11 cellular contexts compared by ENCODE assay signal in the genomic region with DNA sequence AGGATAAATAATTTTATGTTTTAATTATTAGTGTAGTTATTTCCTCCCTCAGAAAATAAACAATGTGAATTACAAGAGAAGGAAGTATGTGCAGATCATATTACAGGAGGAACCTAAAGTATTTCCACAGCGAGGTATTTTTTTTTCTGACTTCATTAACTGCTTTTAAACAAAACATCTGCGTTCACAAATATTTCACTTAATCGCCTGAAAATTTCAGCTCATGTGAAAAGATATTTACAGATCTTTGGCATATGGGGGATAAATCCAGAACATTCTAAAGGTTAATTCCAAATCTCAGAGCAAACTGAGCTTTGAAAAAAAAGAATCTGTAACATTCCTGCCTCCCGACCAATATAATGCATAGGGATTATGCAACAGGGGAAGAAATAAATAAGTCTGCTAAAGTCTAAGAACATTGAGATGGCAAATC. TPM values are rescaled to one million over a fixed set of nuclear protein-coding genes. Genes with fewer than 3 reads are reported as not detected.
DNase-seq lines count a peak whose midpoint lies in the region; ATAC-seq and TF ChIP-seq lines count a peak whose summit lies in the region.
"Had no signal": no experiment of that assay in that cellular context is flagged by ENCODE, and none has a peak within 500 bp of the region (broad histone marks: within the 10 kb centered on the region; RNA-seq: fewer than 3 reads in every experiment).

No MANE protein-coding gene starts in this region.

- H3K27me3 ChIP-seq in transverse colon: no peaks in the 10 kb centered on the region
- no peaks in the 10 kb centered on the region for H3K27me3 ChIP-seq in CD8-positive, alpha-beta T cell (ENCODE audit: insufficient read depth, low read length)

- no peak for ATAC-seq in CD8-positive, alpha-beta T cell
- ATAC-seq: activated CD8-positive, alpha-beta T cell treated with anti-CD3 and anti-CD28 coated beads, Interleukin-2, amount 10 ng/mL, durations not matched to agents 7 days and 5 days had no signal

- H3K27ac ChIP-seq in coronary artery (peak overlapping the region; percentile 65 to 80), mesodermal cell (ENCODE audit: low read depth, low read length, severe bottlenecking) (peak overlapping the region; percentile 74), transverse colon (peak overlapping the region; percentile 53 to 56 (median 54))
- no peak overlapping the region for H3K27ac ChIP-seq in CD8-positive, alpha-beta T cell (ENCODE audit: low read depth, low read length)

- peaks cover 10% of the 10 kb centered on the region for H3K4me1 Mint-ChIP-seq in CD8-positive, alpha-beta T cell (ENCODE audit: low read depth)

- in situ Hi-C loops in transverse colon (cut with MboI; ENCODE audit: low pct_ligation_motif_present in 1 of 4, low pct_unique_long_range_greater_than_20kb in 1 of 4, low sequenced_read_pairs in 3 of 4): no loop called here

- TF ChIP-seq EP300 in transverse colon (IDR thresholded peaks at IDR 0.05; ENCODE audit: low read depth): no peak

- no peaks in the 10 kb centered on the region for H3K27me3 Mint-ChIP-seq in CD8-positive, alpha-beta T cell (ENCODE audit: low read depth)

- CTCF ChIA-PET in CD8-positive, alpha-beta T cell (lab: Charles Lee): no interaction called here

- no CpG with 5 or more reads among the region's 4 CpGs for WGBS in mesodermal cell (ENCODE audit: insufficient coverage in 2 of 2), 2 experiments
- 52 to 63% methylated on average over 4 of the region's 4 CpGs for WGBS in transverse colon (ENCODE audit: low coverage in 1 of 2), 2 donors

- no peaks in the 10 kb centered on the region for H3K9me3 ChIP-seq in mesodermal cell (ENCODE audit: control insufficient read depth, low read length)
- H3K9me3 ChIP-seq in transverse colon: no peaks in the 10 kb centered on the region
- H3K9me3 ChIP-seq in CD8-positive, alpha-beta T cell (ENCODE audit: low read length): no peaks in the 10 kb centered on the region

- H3K36me3 ChIP-seq in mesodermal cell (ENCODE audit: control insufficient read depth, insufficient read depth, low read length): peaks cover 46% of the 10 kb centered on the region
- peaks cover 0 to 10% (median 4%) of the 10 kb centered on the region in 4 donors for H3K36me3 ChIP-seq in transverse colon
- no peaks in the 10 kb centered on the region for H3K36me3 ChIP-seq in CD8-positive, alpha-beta T cell (ENCODE audit: insufficient read depth, low read length)

- POLR2A ChIA-PET in CD8-positive, alpha-beta T cell (lab: Charles Lee): no interaction called here

- DNase-seq in NCI-H510A treated with DMSO at 0.1 percent for 48 hours (lab: John Stamatoyannopoulos, UW): peak; percentile 19
- no peak for DNase-seq in NCI-H510A (lab: John Stamatoyannopoulos, UW)
- no peak for DNase-seq in coronary artery (ENCODE audit: low spot score)
- DNase-seq in transverse colon: no peak
- DNase-seq in D341Med (ENCODE audit: low spot score): no peak
- no peak for DNase-seq in effector CD4-positive, alpha-beta T cell
- no peak for DNase-seq in CD8-positive, alpha-beta T cell
- DNase-seq: activated CD8-positive, alpha-beta T cell treated with anti-CD3 and anti-CD28 coated beads, Interleukin-2, amount 10 ng/mL, durations not matched to agents 7 days and 5 days; NCI-H748 treated with DMSO at 0.1 percent for 48 hours; stimulated activated CD4-positive, alpha-beta T cell treated with anti-CD3 and anti-CD28 coated beads, Interleukin-4, amount 100 ng/mL, for 4 hours had no signal

- peak overlapping the region; percentile 55 for H3K4me3 ChIP-seq in coronary artery
- no peak overlapping the region for H3K4me3 ChIP-seq in mesodermal cell (ENCODE audit: extremely low read depth, insufficient read depth, low read length, poor library complexity, severe bottlenecking)
- H3K4me3 ChIP-seq in transverse colon: no peak overlapping the region
- no peak overlapping the region for H3K4me3 ChIP-seq in CD8-positive, alpha-beta T cell (ENCODE audit: low read depth, low read length)

- H3K27ac Mint-ChIP-seq in CD8-positive, alpha-beta T cell: no peak overlapping the region
- H3K27ac Mint-ChIP-seq: activated CD8-positive, alpha-beta T cell treated with anti-CD3 and anti-CD28 coated beads, Interleukin-2, amount 10 ng/mL, durations not matched to agents 7 days and 5 days had no signal

- H3K4me1 ChIP-seq in mesodermal cell (ENCODE audit: control insufficient read depth, insufficient read depth, low read length, poor library complexity, severe bottlenecking) (peaks cover 31% of the 10 kb centered on the region), transverse colon (peaks cover 4 to 29% (median 8%) of the 10 kb centered on the region in 4 donors)
- H3K4me1 ChIP-seq in CD8-positive, alpha-beta T cell (ENCODE audit: insufficient read depth, low read length): no peaks in the 10 kb centered on the region

- no peaks in the 10 kb centered on the region for H3K9me3 Mint-ChIP-seq in CD8-positive, alpha-beta T cell

- intact Hi-C loops in transverse colon (cut with DNase I; ENCODE audit: low total_unique reads): no loop called here
- intact Hi-C loops in CD8-positive, alpha-beta T cell (cut with DNase I, micrococcal nuclease): no loop called here

- no peak overlapping the region for H3K4me3 Mint-ChIP-seq in CD8-positive, alpha-beta T cell
- H3K4me3 Mint-ChIP-seq: activated CD8-positive, alpha-beta T cell treated with anti-CD3 and anti-CD28 coated beads, Interleukin-2, amount 10 ng/mL, durations not matched to agents 7 days and 5 days had no signal

- no peak for TF ChIP-seq POLR2A in transverse colon (IDR thresholded peaks at IDR 0.05)

- no peak for TF ChIP-seq CTCF in coronary artery (IDR thresholded peaks at IDR 0.05)
- no peak for TF ChIP-seq CTCF in transverse colon (IDR thresholded peaks at IDR 0.05)
- no peak for TF ChIP-seq CTCF in CD8-positive, alpha-beta T cell (IDR thresholded peaks at IDR 0.05)

- peaks cover 58% of the 10 kb centered on the region for H3K36me3 Mint-ChIP-seq in CD8-positive, alpha-beta T cell

RNA-seq across cellular contexts. Expression of gene NT5C2, which starts 39.3 kb away (rescaled TPM):
- polyA plus RNA-seq in mesodermal cell (2013, experiment 1 of 2): 62.5 TPM
- polyA plus RNA-seq in mesodermal cell (2013, experiment 2 of 2): 65.1 TPM
- total RNA-seq in transverse colon: 100 to 1,000 TPM in 2 of 4 donors, 10 to 100 TPM in 2; 77.1 to 135 (median 105) TPM
- total RNA-seq in CD8-positive, alpha-beta T cell: 10 to 100 TPM; 50.5 to 54.6 TPM
